8 cellular contexts compared by ENCODE assay signal in the genomic region with DNA sequence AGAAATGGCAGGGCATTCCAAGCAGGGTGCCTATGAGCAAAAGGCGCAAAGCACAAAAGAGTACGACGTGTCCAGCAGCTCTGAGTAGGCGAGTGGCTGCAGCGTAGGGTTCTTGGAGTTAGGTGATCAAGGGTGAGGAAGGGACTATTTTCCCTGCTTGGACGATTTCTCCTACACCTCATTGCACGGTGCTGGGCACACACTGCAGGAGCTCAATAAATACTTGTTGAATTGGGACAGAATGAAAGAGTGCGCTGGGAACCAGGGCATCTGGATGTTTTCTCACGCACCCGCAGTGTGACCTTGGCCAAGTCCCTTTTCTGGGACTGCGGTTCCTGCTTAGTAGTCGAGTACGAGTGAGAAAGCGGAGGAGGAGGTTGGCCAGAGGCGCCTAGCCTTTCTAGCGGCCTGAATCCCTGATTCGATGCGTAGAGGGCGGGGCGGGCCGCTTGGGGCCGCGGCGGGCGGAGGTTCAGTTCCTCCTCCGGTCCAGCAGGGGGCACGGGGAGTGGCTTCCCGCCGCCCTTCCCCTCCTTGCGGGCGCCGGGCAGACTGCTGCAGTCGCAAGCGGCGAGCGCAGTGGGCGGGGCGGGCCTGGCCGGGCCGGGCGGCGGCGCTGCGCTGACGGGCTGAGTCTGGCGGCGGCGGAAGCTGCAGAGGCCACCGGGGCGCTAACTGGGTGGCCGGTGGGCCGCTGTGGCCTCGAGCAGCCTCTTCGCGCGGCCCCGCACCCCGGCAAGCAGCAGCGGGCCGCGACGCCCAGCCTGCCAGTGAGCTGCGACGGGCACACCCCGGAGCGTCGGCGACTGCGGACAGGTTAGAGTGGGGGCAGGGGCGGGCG. TPM values are rescaled to one million over a fixed set of nuclear protein-coding genes. Genes with fewer than 3 reads are reported as not detected.
DNase-seq lines count a peak whose midpoint lies in the region; ATAC-seq and FAIRE-seq lines count a peak whose summit lies in the region.

A gene (plus strand): TSS at position 560 of the 841 bp plus-strand sequence. CDS start 333 bp downstream, outside the sequence.

- H3K4me3 Mint-ChIP-seq in activated CD4-positive, alpha-beta T cell treated with anti-CD3 and anti-CD28 coated beads for 36 hours = peak within 1 kb of the TSS; percentile 77

- no peaks in the 10 kb centered on the region for H3K27me3 ChIP-seq in BLaER1 treated with 17β-estradiol and CSF1 and Interleukin-3, amounts not matched to agents 10 nM and 100 nM

- peak; percentile 94 for ATAC-seq in HG03442 (IDR thresholded peaks at IDR 0.05; ENCODE audit: unreplicated experiment)
- ATAC-seq in activated CD4-positive, alpha-beta T cell treated with anti-CD3 and anti-CD28 coated beads for 36 hours = peak; percentile 96
- ATAC-seq in left colon = peak; percentile 94

- peak within 1 kb of the TSS; percentile 65 to 86 (median 70) for H3K4me2 ChIP-seq in BLaER1 treated with 17β-estradiol and CSF1 and Interleukin-3, amounts not matched to agents 10 nM and 100 nM

- peak within 1 kb of the TSS; percentile 73 to 89 (median 82) for H3K4me3 ChIP-seq in BLaER1 treated with 17β-estradiol and CSF1 and Interleukin-3, amounts not matched to agents 10 nM and 100 nM

- H3K27ac Mint-ChIP-seq in activated CD4-positive, alpha-beta T cell treated with anti-CD3 and anti-CD28 coated beads for 36 hours = peak within 1 kb of the TSS; percentile 78

- no peaks in the 10 kb centered on the region for H3K27me3 Mint-ChIP-seq in activated CD4-positive, alpha-beta T cell treated with anti-CD3 and anti-CD28 coated beads for 36 hours

- H3K36me3 ChIP-seq in BLaER1 treated with 17β-estradiol and CSF1 and Interleukin-3, amounts not matched to agents 10 nM and 100 nM = 0 out of 22 replicates have a peak, but pooled peaks cover 0 to 16% (median 0%) of the 10 kb centered on the region in 11 experiments

- H3K36me3 Mint-ChIP-seq in activated CD4-positive, alpha-beta T cell treated with anti-CD3 and anti-CD28 coated beads for 36 hours (ENCODE audit: low read depth) = peaks cover 4% of the 10 kb centered on the region

- peaks cover 4 to 36% (median 17%) of the 10 kb centered on the region in 10 experiments; a peak in 15 of 20 replicates for H3K4me1 ChIP-seq in BLaER1 treated with 17β-estradiol and CSF1 and Interleukin-3, amounts not matched to agents 10 nM and 100 nM

- intact Hi-C loops in activated CD4-positive, alpha-beta T cell treated with anti-CD3 and anti-CD28 coated beads for 36 hours (cut with DNase I, micrococcal nuclease) = loop anchor here (1.0 kb wide), 1 partner anchor 9 kb away; a partner anchor contains a TSS
- intact Hi-C loops in left colon (cut with DNase I, micrococcal nuclease) = no loop called here

- POLR2A ChIA-PET in activated CD4-positive, alpha-beta T cell treated with anti-CD3 and anti-CD28 coated beads for 36 hours (lab: Charles Lee) = interaction anchor here (1.0 to 1.8 kb wide), 2 partner anchors 9 to 45 kb away, joined by 4 to 7 read pairs; a partner anchor contains a TSS

- peak; percentile 92 for FAIRE-seq in GM19239 (lab: Jason Lieb, UNC)

- peak within 1 kb of the TSS; percentile 74 to 88 (median 80) for H3K27ac ChIP-seq in BLaER1 treated with 17β-estradiol and CSF1 and Interleukin-3, amounts not matched to agents 10 nM and 100 nM
- peak within 1 kb of the TSS; percentile 73 for H3K27ac ChIP-seq in cingulate gyrus (ENCODE audit: low read depth, low read length)

- DNase-seq in GM19239 (ENCODE audit: insufficient read length, low spot score) (peak; percentile 58), NCI-H510A treated with DMSO at 0.1 percent for 48 hours (lab: John Stamatoyannopoulos, UW) (peak; percentile 90), left colon (peak; percentile 84 to 87)
- DNase-seq in activated CD4-positive, alpha-beta T cell treated with anti-CD3 and anti-CD28 coated beads for 36 hours = peak; percentile 90
- peak; percentile 70 to 73 for DNase-seq in stimulated activated CD4-positive, alpha-beta T cell treated with anti-CD3 and anti-CD28 coated beads, Interleukin-1b, Interleukin-23, amount 100 ng/mL, for 4 hours (ENCODE audit: low read depth in 2 of 2)

- CTCF ChIA-PET in activated CD4-positive, alpha-beta T cell treated with anti-CD3 and anti-CD28 coated beads for 36 hours (lab: Charles Lee) = interaction anchor here (0.9 to 2.9 kb wide), 6 partner anchors 8 to 65 kb away, joined by 3 to 24 read pairs (median 3); a partner anchor contains a TSS

- no peaks in the 10 kb centered on the region for H3K9me3 Mint-ChIP-seq in activated CD4-positive, alpha-beta T cell treated with anti-CD3 and anti-CD28 coated beads for 36 hours (ENCODE audit: low read depth)

- peaks cover 0 to 14% (median 6%) of the 10 kb centered on the region in 11 experiments; a peak in 12 of 22 replicates for H3K9me3 ChIP-seq in BLaER1 treated with 17β-estradiol and CSF1 and Interleukin-3, amounts not matched to agents 10 nM and 100 nM (replicated peaks in 1 of 11)

- H3K4me1 Mint-ChIP-seq in activated CD4-positive, alpha-beta T cell treated with anti-CD3 and anti-CD28 coated beads for 36 hours = peaks cover 29% of the 10 kb centered on the region

- H3K9ac ChIP-seq in BLaER1 treated with 17β-estradiol and CSF1 and Interleukin-3, amounts not matched to agents 10 nM and 100 nM = peak within 1 kb of the TSS; percentile 76 to 89 (median 86)

- H4K20me1 ChIP-seq in BLaER1 treated with 17β-estradiol and CSF1 and Interleukin-3, amounts not matched to agents 10 nM and 100 nM = peaks cover 0 to 36% (median 7%) of the 10 kb centered on the region in 11 experiments; a peak in 9 of 22 replicates

RNA-seq across cellular contexts. Expression of the gene that starts here (rescaled TPM):
- total RNA-seq in activated CD4-positive, alpha-beta T cell treated with anti-CD3 and anti-CD28 coated beads for 36 hours = 1 to 10 TPM; 5.0 to 7.6 TPM
- total RNA-seq in left colon = 10 to 100 TPM; 26.0 to 26.1 TPM

Comparison
In these comparisons a context has a peak if more than half of its experiments do, and no peak if none do; other contexts are left out.
1. Peak in every context shown above with its lines: DNase-seq, ATAC-seq, H3K4me3 ChIP-seq and H3K27ac ChIP-seq.
2. intact Hi-C loops: an anchor here in activated CD4-positive, alpha-beta T cell treated with anti-CD3 and anti-CD28 coated beads for 36 hours (1.0 kb wide); none called in left colon.